In the genomic region with DNA sequence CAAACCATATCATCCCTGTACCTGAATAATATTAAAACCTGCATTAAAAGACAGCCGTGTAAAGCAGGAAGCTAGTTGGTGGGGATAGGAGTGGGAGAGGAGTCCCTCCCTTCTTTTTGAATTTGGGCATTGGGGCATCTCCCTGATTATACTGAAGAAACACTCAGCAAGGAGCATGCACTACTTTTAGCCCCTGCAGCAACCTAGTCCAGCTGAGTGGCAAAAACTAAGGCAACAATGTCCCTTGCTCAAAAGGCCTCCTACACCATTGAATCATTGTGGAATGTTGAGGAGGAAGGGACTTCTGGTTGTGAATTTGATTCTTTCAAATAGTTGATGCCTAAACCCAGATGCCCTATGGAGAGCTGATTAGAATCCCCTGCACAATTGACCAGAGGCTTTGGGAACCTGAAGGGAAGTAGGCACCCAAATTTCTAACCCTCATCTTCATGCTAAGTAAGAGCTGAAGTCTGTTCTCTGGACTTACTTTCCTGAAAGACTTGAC, we compare ENCODE assay signal across 20 cellular contexts.
DNase-seq lines count a peak whose midpoint lies in the region; ATAC-seq, FAIRE-seq and TF ChIP-seq lines count a peak whose summit lies in the region.
"Had no signal": no experiment of that assay in that cellular context is flagged by ENCODE, and none has a peak within 500 bp of the region (broad histone marks: within the 10 kb centered on the region; RNA-seq: fewer than 3 reads in every experiment).

No MANE protein-coding gene starts in this region.

- no peaks in the 10 kb centered on the region for H3K36me3 ChIP-seq in endothelial cell of umbilical vein (ENCODE audit: control insufficient read depth in 2 of 2, extremely low read depth in 1 of 2, insufficient read depth in 2 of 2, low read length in 2 of 2)
- H3K36me3 ChIP-seq in mesodermal cell (ENCODE audit: control insufficient read depth, insufficient read depth, low read length), result no peaks in the 10 kb centered on the region
- no peaks in the 10 kb centered on the region for H3K36me3 ChIP-seq in spleen
- no peaks in the 10 kb centered on the region for H3K36me3 ChIP-seq in CD8-positive, alpha-beta T cell (ENCODE audit: insufficient read depth, low read length)
- H3K36me3 ChIP-seq: SJCRH30 had no signal

- WGBS in mesodermal cell (ENCODE audit: insufficient coverage in 2 of 2), 2 experiments, result no CpG with 5 or more reads among the region's 1 CpG
- 84 to 95% (median 91%) methylated on average over 1 of the region's 1 CpG for WGBS in spleen, 5 donors

- H3K4me2 ChIP-seq in endothelial cell of umbilical vein (ENCODE audit: insufficient read depth, low read length), result no peak overlapping the region
- H3K4me2 ChIP-seq: A549 had no signal

- dilution Hi-C loops in endothelial cell of umbilical vein (cut with MboI; ENCODE audit: extremely low pct_ligation_motif_present, low sequenced_read_pairs), result no loop called here

- H3K4me3 ChIP-seq in endothelial cell of umbilical vein (replicated peaks in 1 of 3; ENCODE audit: insufficient read depth in 1 of 3, low read depth in 1 of 3, low read length in 3 of 3), result no peak overlapping the region
- no peak overlapping the region for H3K4me3 ChIP-seq in mesodermal cell (ENCODE audit: extremely low read depth, insufficient read depth, low read length, poor library complexity, severe bottlenecking)
- no peak overlapping the region for H3K4me3 ChIP-seq in spleen
- no peak overlapping the region for H3K4me3 ChIP-seq in CD8-positive, alpha-beta T cell (ENCODE audit: low read depth, low read length)
- H3K4me3 ChIP-seq: A549, GM12878, SJCRH30 had no signal

- H3K4me1 ChIP-seq in endothelial cell of umbilical vein (ENCODE audit: control insufficient read depth, extremely low read depth, insufficient read depth, low read length) (peaks cover 27% of the 10 kb centered on the region), mesodermal cell (ENCODE audit: control insufficient read depth, insufficient read depth, low read length, poor library complexity, severe bottlenecking) (peaks cover 16% of the 10 kb centered on the region), spleen (peaks cover 0 to 19% (median 10%) of the 10 kb centered on the region in 6 donors)
- H3K4me1 ChIP-seq in CD8-positive, alpha-beta T cell (ENCODE audit: insufficient read depth, low read length), result no peaks in the 10 kb centered on the region
- H3K4me1 ChIP-seq: A549, SJCRH30 had no signal

- CTCF ChIA-PET in endothelial cell of umbilical vein (lab: Charles Lee), result interaction anchor here (1.0 to 1.8 kb wide), 6 partner anchors 27 to 67 kb away, joined by 3 to 10 read pairs (median 4); no protein-coding TSS in a partner anchor
- CTCF ChIA-PET in CD8-positive, alpha-beta T cell (lab: Charles Lee), result no interaction called here

- DNase-seq in SK-N-DZ (ENCODE audit: low spot score) (peak; percentile 93), endothelial cell of umbilical vein (ENCODE audit: low read depth, low spot score) (no peak), spleen (no peak)
- DNase-seq in activated CD8-positive, alpha-beta memory T cell treated with anti-CD3 and anti-CD28 coated beads, Interleukin-2, amount 50 U/mL, for 48 hours, result no peak
- no peak for DNase-seq in CD8-positive, alpha-beta T cell
- DNase-seq: CD4-positive, CD25-positive, alpha-beta regulatory T cell; DND-41; H7; Karpas-422; NCI-H1694; NCI-H2081; NCI-H2171; NCI-H524 treated with DMSO at 0.1 percent for 48 hours; NCI-H82; SJCRH30 had no signal

- H3K27ac ChIP-seq in endothelial cell of umbilical vein (ENCODE audit: insufficient read depth, low read depth, low read length) (peak overlapping the region; percentile 85), mesodermal cell (ENCODE audit: low read depth, low read length, severe bottlenecking) (peak overlapping the region; percentile 49), spleen (peak overlapping the region in 7 of 8 donors; percentile 45 to 79 (median 73))
- H3K27ac ChIP-seq in CD8-positive, alpha-beta T cell (ENCODE audit: low read depth, low read length), result no peak overlapping the region
- H3K27ac ChIP-seq: A549, SJCRH30 had no signal

- FAIRE-seq in endothelial cell of umbilical vein (lab: Jason Lieb, UNC), result peak; percentile 43
- FAIRE-seq: A549, GM12878 had no signal

- no peaks in the 10 kb centered on the region for H3K79me2 ChIP-seq in endothelial cell of umbilical vein (ENCODE audit: control insufficient read depth, insufficient read depth, low read length)

- H3K27me3 ChIP-seq in endothelial cell of umbilical vein (ENCODE audit: control insufficient read depth in 2 of 2, insufficient read depth in 2 of 2, low read length in 2 of 2) (no peaks in the 10 kb centered on the region), spleen (replicated peaks in 1 of 7) (no peaks in the 10 kb centered on the region)
- H3K27me3 ChIP-seq in CD8-positive, alpha-beta T cell (ENCODE audit: insufficient read depth, low read length), result no peaks in the 10 kb centered on the region
- H3K27me3 ChIP-seq: SJCRH30 had no signal

- H2AFZ ChIP-seq in endothelial cell of umbilical vein (ENCODE audit: low read depth, low read length), result peak overlapping the region; percentile 15

- BruUV-seq in endothelial cell of umbilical vein (replicated peaks; lab: Mats Ljungman, UMichigan), result no TSS peak

- no peaks in the 10 kb centered on the region for H3K9me3 ChIP-seq in endothelial cell of umbilical vein (replicated peaks; ENCODE audit: control insufficient read depth, insufficient read depth, low read length)
- no peaks in the 10 kb centered on the region for H3K9me3 ChIP-seq in mesodermal cell (ENCODE audit: control insufficient read depth, low read length)
- H3K9me3 ChIP-seq in spleen, result no peaks in the 10 kb centered on the region
- no peaks in the 10 kb centered on the region for H3K9me3 ChIP-seq in CD8-positive, alpha-beta T cell (ENCODE audit: low read length)
- H3K9me3 ChIP-seq: A549, SJCRH30 had no signal

- TF ChIP-seq CTCF in endothelial cell of umbilical vein (IDR thresholded peaks at IDR 0.05; ENCODE audit: extremely low read depth in 1 of 2, insufficient read depth in 1 of 2, low read depth in 1 of 2, low read length in 2 of 2), result no peak
- TF ChIP-seq CTCF in spleen (IDR thresholded peaks at IDR 0.05 in 8 of 11, conservative IDR thresholded peaks at IDR 0.05 in 3 of 11), result no peak
- TF ChIP-seq CTCF in CD8-positive, alpha-beta T cell (IDR thresholded peaks at IDR 0.05), result no peak

- H4K20me1 ChIP-seq in endothelial cell of umbilical vein (replicated peaks; ENCODE audit: control insufficient read depth, extremely low read depth, insufficient read depth, low read length), result no peaks in the 10 kb centered on the region

- ATAC-seq in CD8-positive, alpha-beta T cell, result no peak
- no peak for ATAC-seq in GM21619 (IDR thresholded peaks at IDR 0.05; ENCODE audit: unreplicated experiment)
- ATAC-seq: A549, GM12878, Panc1 had no signal

- H3K27me3 Mint-ChIP-seq in CD8-positive, alpha-beta T cell (ENCODE audit: low read depth), result peaks cover 2% of the 10 kb centered on the region
- H3K27me3 Mint-ChIP-seq: CD4-positive, CD25-positive, alpha-beta regulatory T cell had no signal

- H3K4me3 Mint-ChIP-seq in CD8-positive, alpha-beta T cell, result no peak overlapping the region
- H3K4me3 Mint-ChIP-seq: CD4-positive, CD25-positive, alpha-beta regulatory T cell had no signal

- no peaks in the 10 kb centered on the region for H3K9me3 Mint-ChIP-seq in CD8-positive, alpha-beta T cell

- H3K4me1 Mint-ChIP-seq in CD8-positive, alpha-beta T cell (ENCODE audit: low read depth), result no peaks in the 10 kb centered on the region
- H3K4me1 Mint-ChIP-seq: CD4-positive, CD25-positive, alpha-beta regulatory T cell had no signal

- no peaks in the 10 kb centered on the region for H3K36me3 Mint-ChIP-seq in CD8-positive, alpha-beta T cell
- H3K36me3 Mint-ChIP-seq: CD4-positive, CD25-positive, alpha-beta regulatory T cell had no signal

- no peak overlapping the region for H3K27ac Mint-ChIP-seq in CD8-positive, alpha-beta T cell
- H3K27ac Mint-ChIP-seq: CD4-positive, CD25-positive, alpha-beta regulatory T cell had no signal

- no peaks in the 10 kb centered on the region for H3K9me1 ChIP-seq in endothelial cell of umbilical vein (replicated peaks; ENCODE audit: control insufficient read depth, extremely low read depth, insufficient read depth, low read length)

- H3K9ac ChIP-seq in endothelial cell of umbilical vein (replicated peaks; ENCODE audit: extremely low read depth, insufficient read depth, low read length), result peak overlapping the region; percentile 50

- POLR2A ChIA-PET in endothelial cell of umbilical vein (lab: Charles Lee), result no interaction called here
- POLR2A ChIA-PET in CD8-positive, alpha-beta T cell (lab: Charles Lee), result no interaction called here

- intact Hi-C loops in endothelial cell of umbilical vein (cut with micrococcal nuclease), result no loop called here
- intact Hi-C loops in spleen (cut with DNase I; ENCODE audit: low total_unique reads), result no loop called here
- intact Hi-C loops in CD8-positive, alpha-beta T cell (cut with DNase I, micrococcal nuclease), result no loop called here

- no peak for TF ChIP-seq POLR2A in endothelial cell of umbilical vein (IDR thresholded peaks at IDR 0.05; ENCODE audit: low read depth, low read length)
- no peak for TF ChIP-seq POLR2A in spleen (IDR thresholded peaks at IDR 0.05)

TF ChIP-seq in endothelial cell of umbilical vein, 7 proteins besides CTCF, POLR2A, EP300 and RAD21:
- TF ChIP-seq EZH2 (IDR thresholded peaks at IDR 0.05; ENCODE audit: borderline replicate concordance, low read depth, low read length, severe bottlenecking) (no peak), FOS (IDR thresholded peaks at IDR 0.05; ENCODE audit: borderline replicate concordance, insufficient read depth, low read length) (no peak), JUN (IDR thresholded peaks at IDR 0.05; ENCODE audit: borderline replicate concordance, insufficient read depth, insufficient read length, low read depth) (no peak)
TF ChIP-seq in endothelial cell of umbilical vein: peak in this region for 0.
